11 cellular contexts compared by ENCODE assay signal in the genomic region with DNA sequence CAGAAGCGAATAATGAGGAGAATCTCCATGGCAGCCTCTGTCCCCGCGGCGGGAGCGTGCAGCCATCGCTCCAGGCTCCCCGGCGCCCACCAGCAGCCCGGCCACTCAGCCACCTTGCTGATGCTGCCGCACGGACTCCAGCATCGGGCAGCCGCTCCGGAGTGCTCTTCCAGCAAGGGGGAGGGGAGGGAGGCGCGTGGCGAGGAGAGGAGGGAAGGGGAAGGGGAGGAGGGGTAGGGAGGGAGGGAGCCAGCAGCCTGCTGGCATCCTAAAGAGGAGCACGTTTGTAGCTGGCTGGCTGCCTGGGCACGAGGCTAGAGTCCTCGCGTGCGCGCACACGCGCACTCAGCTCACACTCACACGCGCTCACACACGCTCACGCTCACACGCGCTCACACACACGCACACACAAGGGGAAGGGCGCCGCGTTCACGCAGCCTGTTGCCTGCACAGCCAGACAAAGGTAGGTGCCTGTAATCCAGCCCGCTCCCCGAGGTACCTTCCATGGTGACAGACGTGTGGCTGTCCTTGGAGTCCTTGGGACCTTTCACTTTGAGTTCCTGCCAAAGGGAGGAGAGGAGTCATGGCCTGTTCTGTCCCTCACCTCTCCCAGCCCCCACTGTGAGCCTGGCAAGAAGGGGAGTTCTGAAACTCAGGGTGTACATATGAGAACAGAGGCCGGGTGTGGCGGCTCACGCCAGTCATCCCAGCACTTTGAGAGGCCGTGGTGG.
DNase-seq lines count a peak whose midpoint lies in the region; ATAC-seq and TF ChIP-seq lines count a peak whose summit lies in the region.
"Had no signal": no experiment of that assay in that cellular context is flagged by ENCODE, and none has a peak within 500 bp of the region (broad histone marks: within the 10 kb centered on the region; RNA-seq: fewer than 3 reads in every experiment).

No MANE protein-coding gene starts in this region.

- no peak for TF ChIP-seq CTCF in left ventricle myocardium inferior (IDR thresholded peaks at IDR 0.05; ENCODE audit: borderline replicate concordance)

- H3K4me1 ChIP-seq in left ventricle myocardium inferior, result peaks cover 81% of the 10 kb centered on the region

- H3K27me3 ChIP-seq in left ventricle myocardium inferior (ENCODE audit: low read depth), result no peaks in the 10 kb centered on the region
- H3K27me3 ChIP-seq: spleen had no signal

- peak; percentile 60 for DNase-seq in NCI-H2029 (lab: John Stamatoyannopoulos, UW)
- no peak for DNase-seq in NCI-H2029 treated with DMSO at 0.1 percent for 48 hours (lab: John Stamatoyannopoulos, UW)
- peak; percentile 72 to 73 for DNase-seq in SHP77 (lab: John Stamatoyannopoulos, UW)
- peak; percentile 65 for DNase-seq in left ventricle myocardium inferior
- peak; percentile 72 for DNase-seq in retina
- DNase-seq in stimulated activated CD4-positive, alpha-beta T cell treated with anti-CD3 and anti-CD28 coated beads, Interleukin-2, amount 100 ng/mL, for 48 hours, result no peak
- DNase-seq: activated CD4-positive, alpha-beta T cell treated with anti-CD3 and anti-CD28 coated beads, Interleukin-2, amount 50 U/mL, for 48 hours; activated gamma-delta T cell treated with Interleukin-2 at 50 U/mL for 16 hours; spleen had no signal

- H3K27ac ChIP-seq in left ventricle myocardium inferior (replicated peaks), result peak overlapping the region; percentile 83

- ATAC-seq in GM21737 (IDR thresholded peaks at IDR 0.05; ENCODE audit: unreplicated experiment) (no peak), GM18511 (IDR thresholded peaks at IDR 0.05; ENCODE audit: unreplicated experiment) (no peak)

- H3K4me3 ChIP-seq in left ventricle myocardium inferior, result peak overlapping the region; percentile 19
- H3K4me3 ChIP-seq: spleen had no signal

- H3K9me3 ChIP-seq in left ventricle myocardium inferior (replicated peaks), result no peaks in the 10 kb centered on the region
- H3K9me3 ChIP-seq: spleen had no signal

- H3K36me3 ChIP-seq in left ventricle myocardium inferior, result peaks cover 63% of the 10 kb centered on the region

- intact Hi-C loops in left ventricle myocardium inferior (cut with micrococcal nuclease), result no loop called here

Comparison
In these comparisons a context has a peak if more than half of its experiments do, and no peak if none do; other contexts are left out.
1. DNase-seq: peak in NCI-H2029 (single experiment), SHP77 (2 of 2), left ventricle myocardium inferior (single experiment) and retina (single experiment); none in NCI-H2029 treated with DMSO at 0.1 percent for 48 hours (single experiment) and stimulated activated CD4-positive, alpha-beta T cell treated with anti-CD3 and anti-CD28 coated beads, Interleukin-2, amount 100 ng/mL, for 48 hours (0 of 2).